ENCODE assay signal across 15 cellular contexts in genomic region chr4:162535121-162535520, GRCh38.
A peak's percentile ranks its signal among the peaks of the same experiment; 100 is the strongest.
DNase-seq lines count a peak whose midpoint lies in the region; ATAC-seq, FAIRE-seq and TF ChIP-seq lines count a peak whose summit lies in the region.
"Had no signal": no experiment of that assay in that cellular context is flagged by ENCODE, and none has a peak within 500 bp of the region (broad histone marks: within the 10 kb centered on the region; RNA-seq: fewer than 3 reads in every experiment).

No MANE protein-coding gene starts in this region.

- H3K79me2 ChIP-seq in DOHH2 (ENCODE audit: control insufficient read depth, low read length) (no peaks in the 10 kb centered on the region), GM12878 (ENCODE audit: control insufficient read depth, insufficient read depth, low read length) (no peaks in the 10 kb centered on the region)

- intact Hi-C loops in GM12878 (cut with micrococcal nuclease; ENCODE audit: unreplicated experiment) = no loop called here
- intact Hi-C loops in esophagus muscularis mucosa (cut with DNase I) = no loop called here

- H3K36me3 ChIP-seq in DOHH2 (ENCODE audit: control insufficient read depth, low read length) (no peaks in the 10 kb centered on the region), GM12878 (ENCODE audit: control insufficient read depth in 2 of 2, insufficient read depth in 2 of 2, low read length in 1 of 2) (no peaks in the 10 kb centered on the region), esophagus muscularis mucosa (no peaks in the 10 kb centered on the region)

- POLR2A ChIA-PET in GM12878 (lab: Charles Lee) = no interaction called here

- H3K9ac ChIP-seq in GM12878 (ENCODE audit: control insufficient read depth, insufficient read depth, low read length) = no peak overlapping the region

- SMC1A ChIA-PET in GM12878 (lab: Charles Lee; ENCODE audit: uncharacterized antibody, unreplicated experiment) = no interaction called here

- no peak for TF ChIP-seq POLR2A in GM12878 (IDR thresholded peaks at IDR 0.05; ENCODE audit: low read depth, low read length)
- TF ChIP-seq POLR2A in esophagus muscularis mucosa (IDR thresholded peaks at IDR 0.05; ENCODE audit: low read depth) = no peak

- no peaks in the 10 kb centered on the region for H3F3A ChIP-seq in DOHH2 (ENCODE audit: control insufficient read depth, insufficient read depth)

- RAD21 ChIA-PET in GM12878 (lab: Charles Lee; ENCODE audit: unreplicated experiment) = no interaction called here

- in situ Hi-C loops in GM12878 (cut with MboI) = no loop called here

- H3K4me2 ChIP-seq in DOHH2 (ENCODE audit: low read length) (no peak overlapping the region), GM12878 (ENCODE audit: control insufficient read depth, insufficient read depth) (no peak overlapping the region)

- DNase-seq in GM12878 (ENCODE audit: low read depth, low spot score) (no peak), progenitor cell of endocrine pancreas (ENCODE audit: low spot score, unreplicated experiment) (no peak), NCI-H146 treated with DMSO at 0.1 percent for 48 hours (lab: John Stamatoyannopoulos, UW; ENCODE audit: unreplicated experiment) (no peak), esophagus muscularis mucosa (ENCODE audit: extremely low spot score) (no peak)
- DNase-seq: CD4-positive, alpha-beta memory T cell; DND-41; NCI-H1048; NCI-H1694 treated with DMSO at 0.1 percent for 48 hours; RPMI8226; T-helper 1 cell had no signal

- H3K36me3 Mint-ChIP-seq in progenitor cell of endocrine pancreas (ENCODE audit: insufficient read depth) = no peaks in the 10 kb centered on the region
- H3K36me3 Mint-ChIP-seq: CD4-positive, alpha-beta memory T cell had no signal

- TF ChIP-seq CTCF in DOHH2 (IDR thresholded peaks at IDR 0.05; ENCODE audit: low read depth, low read length, poor library complexity, severe bottlenecking) (peak; percentile 32), GM12878 (IDR thresholded peaks at IDR 0.05 in 2 of 3, conservative IDR thresholded peaks at IDR 0.05 in 1 of 3; ENCODE audit: control insufficient read depth in 2 of 3, extremely low read depth in 1 of 3, insufficient read depth in 1 of 3, low read depth in 3 of 3, low read length in 3 of 3) (0 out of 6 replicates have a peak, but pooled peaks of 1 of the 3 experiments have one; percentile 6), progenitor cell of endocrine pancreas (IDR thresholded peaks at IDR 0.05; ENCODE audit: unreplicated experiment) (peak; percentile 39), esophagus muscularis mucosa (IDR thresholded peaks at IDR 0.05) (no peak)

- no peaks in the 10 kb centered on the region for H3K4me1 Mint-ChIP-seq in progenitor cell of endocrine pancreas (ENCODE audit: low read depth)
- H3K4me1 Mint-ChIP-seq: B cell had no signal

- TF ChIP-seq RAD21 in GM12878 (IDR thresholded peaks at IDR 0.05; ENCODE audit: insufficient read depth, low read depth, low read length) = no peak

- CTCF ChIA-PET in GM12878 (lab: Yijun Ruan, JAX) = interaction anchor here (0.8 to 1.0 kb wide), 2 partner anchors 10 to 39 kb away, joined by 3 to 5 read pairs; no protein-coding TSS in a partner anchor

- H3K9me3 ChIP-seq in DOHH2 (ENCODE audit: control insufficient read depth, insufficient read depth, low read length) = no peaks in the 10 kb centered on the region
- no peaks in the 10 kb centered on the region for H3K9me3 ChIP-seq in GM12878 (replicated peaks; ENCODE audit: control insufficient read depth, insufficient read depth, low read length)
- no peaks in the 10 kb centered on the region for H3K9me3 ChIP-seq in esophagus muscularis mucosa

- no peaks in the 10 kb centered on the region for H3K4me1 ChIP-seq in DOHH2 (ENCODE audit: control insufficient read depth, low read length)
- no peaks in the 10 kb centered on the region for H3K4me1 ChIP-seq in GM12878 (ENCODE audit: control insufficient read depth, insufficient read depth, low read length)
- H3K4me1 ChIP-seq in esophagus muscularis mucosa = no peaks in the 10 kb centered on the region

- H3K27me3 ChIP-seq in DOHH2 (ENCODE audit: control insufficient read depth, low read length) = no peaks in the 10 kb centered on the region
- H3K27me3 ChIP-seq in GM12878 (replicated peaks in 1 of 2; ENCODE audit: control insufficient read depth in 2 of 2, insufficient read depth in 2 of 2, low read length in 1 of 2) = no peaks in the 10 kb centered on the region; a peak in 2 of 4 replicates
- no peaks in the 10 kb centered on the region for H3K27me3 ChIP-seq in esophagus muscularis mucosa

- no peaks in the 10 kb centered on the region for H4K20me1 ChIP-seq in DOHH2 (ENCODE audit: control insufficient read depth, insufficient read depth, low read depth, low read length)
- no peaks in the 10 kb centered on the region for H4K20me1 ChIP-seq in GM12878 (ENCODE audit: control insufficient read depth, insufficient read depth)

- H3K9me3 Mint-ChIP-seq in progenitor cell of endocrine pancreas (ENCODE audit: low read depth) = peaks cover 3% of the 10 kb centered on the region

- no peak overlapping the region for H3K27ac Mint-ChIP-seq in progenitor cell of endocrine pancreas
- H3K27ac Mint-ChIP-seq: B cell; CD4-positive, alpha-beta memory T cell had no signal

- no peak overlapping the region for H3K4me3 Mint-ChIP-seq in progenitor cell of endocrine pancreas (ENCODE audit: low read depth)
- H3K4me3 Mint-ChIP-seq: B cell; CD4-positive, alpha-beta memory T cell had no signal

- no peak for TF ChIP-seq EP300 in GM12878 (IDR thresholded peaks at IDR 0.05; ENCODE audit: borderline replicate concordance in 1 of 2, control insufficient read depth in 1 of 2, low read depth in 2 of 2, low read length in 2 of 2)
- no peak for TF ChIP-seq EP300 in esophagus muscularis mucosa (IDR thresholded peaks at IDR 0.05)

- no peak overlapping the region for H3K4me3 ChIP-seq in DOHH2 (ENCODE audit: low read length)
- no peak overlapping the region for H3K4me3 ChIP-seq in GM12878
- H3K4me3 ChIP-seq in esophagus muscularis mucosa = no peak overlapping the region

- H3K9me2 ChIP-seq in DOHH2 (replicated peaks; ENCODE audit: control insufficient read depth, low read length) = no peaks in the 10 kb centered on the region

- H3K27ac ChIP-seq in DOHH2 (ENCODE audit: low read depth, low read length) (no peak overlapping the region), GM12878 (ENCODE audit: control insufficient read depth, insufficient read depth) (no peak overlapping the region), esophagus muscularis mucosa (replicated peaks in 1 of 4) (no peak overlapping the region)

- H2AFZ ChIP-seq in GM12878 (ENCODE audit: control insufficient read depth, low read depth, low read length) = no peak overlapping the region

- no peaks in the 10 kb centered on the region for H3K27me3 Mint-ChIP-seq in progenitor cell of endocrine pancreas
- H3K27me3 Mint-ChIP-seq: B cell; CD4-positive, alpha-beta memory T cell had no signal

- ATAC-seq in HG03432 (IDR thresholded peaks at IDR 0.05; ENCODE audit: unreplicated experiment) = peak; percentile 45
- ATAC-seq in GM12878 = peak; percentile 41; the same call in 1 of the 3 replicates
- ATAC-seq in esophagus mucosa = no peak

- no peak for FAIRE-seq in GM12878 (lab: Jason Lieb, UNC)
- FAIRE-seq: H54 had no signal

- WGBS in GM12878 (ENCODE audit: insufficient coverage, insufficient replicate concordance, low lambda C conversion rate, missing lambda C conversion rate) = 0% methylated on average over 1 of the region's 1 CpG
- 39% methylated on average over 1 of the region's 1 CpG for WGBS in esophagus muscularis mucosa

- no TSS peak for BruUV-seq in GM12878 (replicated peaks; lab: Mats Ljungman, UMichigan)

TF ChIP-seq in GM12878, 131 proteins besides CTCF, POLR2A, EP300 and RAD21:
- TF ChIP-seq CBFB (IDR thresholded peaks at IDR 0.05; ENCODE audit: low read depth) (no peak), MLLT1 (IDR thresholded peaks at IDR 0.05) (no peak), EED (IDR thresholded peaks at IDR 0.05; ENCODE audit: low read depth) (no peak), HDGF (IDR thresholded peaks at IDR 0.05) (no peak), SUZ12 (IDR thresholded peaks at IDR 0.05; ENCODE audit: unreplicated experiment) (no peak), PML (IDR thresholded peaks at IDR 0.05; ENCODE audit: low read length) (no peak), NFIC (IDR thresholded peaks at IDR 0.05; ENCODE audit: low read depth, low read length) (no peak), RELB (IDR thresholded peaks at IDR 0.05; ENCODE audit: low read depth) (no peak), FOXK2 (IDR thresholded peaks at IDR 0.05) (no peak)

Comparison
In these comparisons a context has a peak if more than half of its experiments do, and no peak if none do; other contexts are left out.
1. CTCF ChIP-seq: peak in DOHH2 (single experiment) and progenitor cell of endocrine pancreas (single experiment); none in esophagus muscularis mucosa (0 of 3).